ENCODE assay signal across 28 cellular contexts in the genomic region with DNA sequence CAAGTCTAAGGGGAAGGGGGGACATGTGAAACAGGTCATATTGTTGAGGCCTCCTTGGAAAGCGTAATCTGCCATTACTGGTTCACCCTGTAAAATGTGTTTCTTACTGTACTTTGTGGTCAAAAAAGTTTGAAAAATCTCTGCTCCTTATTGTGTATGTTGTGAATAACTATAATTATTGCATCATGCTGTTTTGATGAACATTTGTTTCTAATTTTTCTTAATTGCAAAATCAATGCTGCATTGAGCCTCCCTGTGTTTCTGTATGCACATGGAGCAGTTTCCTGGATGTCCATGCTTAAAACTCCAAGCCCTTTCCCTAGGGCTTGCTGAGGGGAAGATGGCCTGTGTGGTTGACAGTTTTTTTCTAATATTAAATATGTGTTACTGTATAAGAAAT.
"Had no signal": no experiment of that assay in that cellular context is flagged by ENCODE, and none has a peak within 500 bp of the region (broad histone marks: within the 10 kb centered on the region; RNA-seq: fewer than 3 reads in every experiment).

No MANE protein-coding gene starts in this region.

- H3K27ac ChIP-seq: left lung, lower lobe of right lung, ovary, right atrium auricular region, skin epidermis, stomach, testis, thyroid gland, transverse colon, upper lobe of left lung, vagina had no signal

- H3K27me3 Mint-ChIP-seq: naive thymus-derived CD8-positive, alpha-beta T cell; progenitor cell of endocrine pancreas had no signal

- H3K9me3 Mint-ChIP-seq: immature natural killer cell; naive thymus-derived CD8-positive, alpha-beta T cell; nephron; neural crest cell had no signal

- H3K4me3 Mint-ChIP-seq: immature natural killer cell; naive thymus-derived CD8-positive, alpha-beta T cell; nephron; neural crest cell; stimulated activated naive B cell treated with anti-CD40 and anti-IgM and Interleukin-4, amounts not matched to agents 10 μg/mL and 1 μg/mL and 100 μg/mL, for 72 hours had no signal

- H3K4me1 Mint-ChIP-seq: immature natural killer cell, nephron, neural crest cell had no signal

- DNase-seq: hypothalamus; immature natural killer cell; kidney; left colon; left lung; lower lobe of right lung; mammary epithelial cell; mesenchymal stem cell; naive thymus-derived CD8-positive, alpha-beta T cell; ovary; stimulated activated CD4-positive, alpha-beta T cell treated with anti-CD3 and anti-CD28 coated beads, Interleukin-12 subunit alpha, Interleukin-12 subunit beta, amount 100 ng/mL, for 4 hours; stimulated activated CD4-positive, alpha-beta T cell treated with anti-CD3 and anti-CD28 coated beads, Interleukin-15, amount 100 ng/mL, for 24 hours; stimulated activated CD4-positive, alpha-beta T cell treated with anti-CD3 and anti-CD28 coated beads, Interleukin-2, amount 100 ng/mL, for 24 hours; stimulated activated CD4-positive, alpha-beta T cell treated with anti-CD3 and anti-CD28 coated beads, Interleukin-4, amount 100 ng/mL, for 1 hour; stimulated activated naive B cell treated with anti-CD40 and anti-IgM and Interleukin-4, amounts not matched to agents 10 μg/mL and 1 μg/mL and 100 μg/mL, for 72 hours; stimulated activated naive CD8-positive, alpha-beta T cell treated with anti-CD3 and anti-CD28 coated beads, Interleukin-15, Interleukin-2, amounts not matched to agents 100 U/mL and 50 U/mL, for 24 hours; stomach; testis; thyroid gland; transverse colon; upper lobe of left lung had no signal

- H3K36me3 ChIP-seq: left lung, lower lobe of right lung, ovary, right atrium auricular region, stomach, thyroid gland, transverse colon, upper lobe of left lung, vagina had no signal

- H3K9me3 ChIP-seq: left lung, lower lobe of right lung, ovary, right atrium auricular region, stomach, testis, thyroid gland, transverse colon, upper lobe of left lung, vagina had no signal

- H3K27ac Mint-ChIP-seq: immature natural killer cell; naive thymus-derived CD8-positive, alpha-beta T cell; nephron; progenitor cell of endocrine pancreas; stimulated activated naive B cell treated with anti-CD40 and anti-IgM and Interleukin-4, amounts not matched to agents 10 μg/mL and 1 μg/mL and 100 μg/mL, for 72 hours had no signal

- ATAC-seq: left colon; left lung; lower lobe of right lung; naive thymus-derived CD8-positive, alpha-beta T cell; sciatic nerve; stimulated activated naive B cell treated with anti-CD40 and anti-IgM and Interleukin-4, amounts not matched to agents 10 μg/mL and 1 μg/mL and 100 μg/mL, for 72 hours; stimulated activated naive CD8-positive, alpha-beta T cell treated with anti-CD3 and anti-CD28 coated beads, Interleukin-15, Interleukin-2, amounts not matched to agents 100 U/mL and 50 U/mL, for 24 hours had no signal

- H3K27me3 ChIP-seq: left lung, ovary, right atrium auricular region, stomach, testis, thyroid gland, transverse colon, upper lobe of left lung, vagina had no signal

- H3K4me3 ChIP-seq: left lung, lower lobe of right lung, ovary, right atrium auricular region, skin epidermis, stomach, testis, thyroid gland, transverse colon, upper lobe of left lung, vagina had no signal

- H3K4me1 ChIP-seq: lower lobe of right lung, stomach, testis, thyroid gland, transverse colon, upper lobe of left lung, vagina had no signal
